In genomic region chr10:95289003-95289920, GRCh38 we compare ENCODE assay signal across 8 cellular contexts. TPM values are rescaled to one million over a fixed set of nuclear protein-coding genes. Genes with fewer than 3 reads are reported as not detected.
DNase-seq lines count a peak whose midpoint lies in the region; ATAC-seq, FAIRE-seq and TF ChIP-seq lines count a peak whose summit lies in the region.

No MANE protein-coding gene starts in this region.

- peak; percentile 58 for FAIRE-seq in HepG2 (lab: Jason Lieb, UNC)

- peaks cover 18% of the 10 kb centered on the region for H3K4me1 Mint-ChIP-seq in MCF 10A (ENCODE audit: insufficient read depth, unreplicated experiment)

- no peaks in the 10 kb centered on the region for H3K9me3 Mint-ChIP-seq in MCF 10A (ENCODE audit: unreplicated experiment)

- H3K79me2 ChIP-seq in HepG2 (ENCODE audit: insufficient read depth, low read length) = peaks cover 63% of the 10 kb centered on the region

- H3K9ac ChIP-seq in HepG2 (ENCODE audit: insufficient read depth, low read depth, low read length) = peak overlapping the region; percentile 96

- H3K27ac ChIP-seq in HepG2 (ENCODE audit: extremely low read length, insufficient read depth, low read length) = peak overlapping the region; percentile 83
- peak overlapping the region; percentile 94 for H3K27ac ChIP-seq in vagina

- no peak for TF ChIP-seq RAD21 in HepG2 (CRISPR knock-in tag; IDR thresholded peaks at IDR 0.05)

- 7% methylated on average over 11 of the region's 12 CpGs for WGBS in HepG2 (ENCODE audit: low lambda C conversion rate)

- H3K4me3 ChIP-seq in GM12865 (ENCODE audit: low read depth, low read length) (peak overlapping the region; percentile 98), HepG2 (replicated peaks in 1 of 3; ENCODE audit: insufficient read depth in 1 of 3, low read depth in 2 of 3, low read length in 3 of 3) (peak overlapping the region; percentile 77 to 89 (median 88)), vagina (peak overlapping the region; percentile 78 to 89)

- TF ChIP-seq CTCF in GM12865 (IDR thresholded peaks at IDR 0.05; ENCODE audit: insufficient read depth, low read depth, low read length, missing control alignments) (peak; percentile 42), MCF 10A (IDR thresholded peaks at IDR 0.05; ENCODE audit: unreplicated experiment) (no peak), HepG2 (CRISPR knock-in tag; IDR thresholded peaks at IDR 0.05) (peak; percentile 65), vagina (IDR thresholded peaks at IDR 0.05) (no peak)

- peak; percentile 58 for DNase-seq in GM12865 (ENCODE audit: low read depth)
- peak; percentile 17 for DNase-seq in NCI-H2081 treated with DMSO at 0.1 percent for 48 hours (lab: John Stamatoyannopoulos, UW)
- DNase-seq in MCF 10A (ENCODE audit: unreplicated experiment) = peak; percentile 49
- DNase-seq in HepG2 (ENCODE audit: low spot score) = no peak
- peak in 1 of 2 donors; percentile 87 for DNase-seq in vagina (ENCODE audit: extremely low spot score in 2 of 2)
- no peak for DNase-seq in T-helper 9 cell
- no peak for DNase-seq in globus pallidus (ENCODE audit: low spot score)
- no peak for DNase-seq in NCI-H2196 treated with DMSO at 0.1 percent for 48 hours (lab: John Stamatoyannopoulos, UW; ENCODE audit: unreplicated experiment)

- peak; percentile 61 for ATAC-seq in HepG2

- TF ChIP-seq EP300 in HepG2 (IDR thresholded peaks at IDR 0.05; ENCODE audit: low read depth in 2 of 2, low read length in 2 of 2) (no peak), HepG2 (CRISPR knock-in tag; IDR thresholded peaks at IDR 0.05; ENCODE audit: borderline replicate concordance) (no peak)

- in situ Hi-C loops in HepG2 (cut with HindIII; ENCODE audit: extremely low pct_ligation_motif_present, low pct_unique_long_range_greater_than_20kb) = loop anchor here (5.0 kb wide), 1 partner anchor 73 kb away; no protein-coding TSS in a partner anchor

- no peaks in the 10 kb centered on the region for H3K36me3 Mint-ChIP-seq in MCF 10A (ENCODE audit: insufficient read depth, unreplicated experiment)

- no peaks in the 10 kb centered on the region for H3K9me3 ChIP-seq in HepG2 (ENCODE audit: low read length)
- H3K9me3 ChIP-seq in vagina = no peaks in the 10 kb centered on the region

- peak overlapping the region; percentile 46 for H3K27ac Mint-ChIP-seq in MCF 10A (ENCODE audit: low read depth, unreplicated experiment)

- H3K4me2 ChIP-seq in HepG2 (ENCODE audit: low read depth, low read length) = peak overlapping the region; percentile 82

- H3K4me1 ChIP-seq in HepG2 (ENCODE audit: insufficient read depth, low read length) (peaks cover 61% of the 10 kb centered on the region), vagina (peaks cover 60% of the 10 kb centered on the region)

- no TSS peak for BruUV-seq in MCF 10A (replicated peaks; lab: Mats Ljungman, UMichigan)
- no TSS peak for BruUV-seq in HepG2 (replicated peaks; lab: Mats Ljungman, UMichigan)

- peaks cover 7% of the 10 kb centered on the region; the same call in 1 of the 2 replicates for H4K20me1 ChIP-seq in HepG2 (ENCODE audit: insufficient read depth, low read length)

- H3K27me3 Mint-ChIP-seq in MCF 10A (ENCODE audit: insufficient read depth, unreplicated experiment) = no peaks in the 10 kb centered on the region

- POLR2A ChIA-PET in MCF 10A (lab: Yijun Ruan, JAX) (interaction anchor here (0.6 to 2.9 kb wide), 11 partner anchors 10 to 554 kb away, joined by 3 to 49 read pairs (median 4); no protein-coding TSS in a partner anchor), HepG2 (lab: Yijun Ruan, JAX) (interaction anchor here (0.9 to 4.7 kb wide), 3 partner anchors 10 to 58 kb away, joined by 3 to 41 read pairs (median 7); no protein-coding TSS in a partner anchor)

- H2AFZ ChIP-seq in HepG2 (ENCODE audit: low read length) = no peak overlapping the region

- TF ChIP-seq POLR2A in HepG2 (IDR thresholded peaks at IDR 0.05; ENCODE audit: insufficient read depth in 1 of 2, low read depth in 2 of 2, low read length in 2 of 2) (peak in 1 of 2 experiments; percentile 36; a peak in 1 of 4 replicates), vagina (IDR thresholded peaks at IDR 0.05) (no peak)

- H3K27me3 ChIP-seq in HepG2 (ENCODE audit: control insufficient read depth in 1 of 2, insufficient read depth in 2 of 2, low read length in 2 of 2) (no peaks in the 10 kb centered on the region), vagina (no peaks in the 10 kb centered on the region)

- CTCF ChIA-PET in MCF 10A (lab: Yijun Ruan, JAX) = interaction anchor here (0.5 to 2.7 kb wide), 13 partner anchors 11 to 75 kb away, joined by 3 to 31 read pairs (median 4); no protein-coding TSS in a partner anchor
- CTCF ChIA-PET in HepG2 (lab: Yijun Ruan, JAX; ENCODE audit: low intra/inter-chr PET ratio, low total read pairs) = interaction anchor here (2.3 kb wide), 1 partner anchor 43 kb away, joined by 10 read pairs; no protein-coding TSS in a partner anchor

- intact Hi-C loops in MCF 10A (cut with micrococcal nuclease) (no loop called here), HepG2 (cut with micrococcal nuclease; ENCODE audit: unreplicated experiment) (loop anchor here (1.0 to 5.0 kb wide), 2 partner anchors 43 to 74 kb away; no protein-coding TSS in a partner anchor), vagina (cut with DNase I) (no loop called here)

- peak overlapping the region; percentile 87 for H3K4me3 Mint-ChIP-seq in MCF 10A (ENCODE audit: unreplicated experiment)

- H3K36me3 ChIP-seq in HepG2 (replicated peaks in 1 of 2; ENCODE audit: control insufficient read depth in 1 of 2, insufficient read depth in 2 of 2, low read length in 2 of 2) = peaks cover 2 to 7% of the 10 kb centered on the region in 2 experiments; a peak in 2 of 5 replicates
- H3K36me3 ChIP-seq in vagina = no peaks in the 10 kb centered on the region

TF ChIP-seq in HepG2, 621 proteins besides CTCF, POLR2A, EP300 and RAD21 (continues in another document):
- TF ChIP-seq GMEB2 (CRISPR knock-in tag; IDR thresholded peaks at IDR 0.05; ENCODE audit: low read depth) = no peak
- peak; percentile 6 for TF ChIP-seq XRCC5 (optimal IDR thresholded peaks at IDR 0.05; ENCODE audit: low read length)
- no peak for TF ChIP-seq ARNT (IDR thresholded peaks at IDR 0.05)
- peak; percentile 79; the same call in 1 of the 2 replicates for TF ChIP-seq KAT7 (CRISPR knock-in tag; IDR thresholded peaks at IDR 0.05; ENCODE audit: borderline replicate concordance)
- TF ChIP-seq SMARCC2 (IDR thresholded peaks at IDR 0.05) = no peak
- 0 out of 2 replicates have a peak, but pooled peaks have one; percentile 42 for TF ChIP-seq ARID2 (CRISPR knock-in tag; IDR thresholded peaks at IDR 0.05; ENCODE audit: borderline replicate concordance)
- no peak for TF ChIP-seq SOX6 (IDR thresholded peaks at IDR 0.05)
- TF ChIP-seq SOX6 (CRISPR knock-in tag; IDR thresholded peaks at IDR 0.05) = peak; percentile 36; the same call in 1 of the 2 replicates

RNA-seq across cellular contexts. Expression of gene PDLIM1, which starts 1.5 kb away (rescaled TPM):
- 74.6 and 98.1 TPM in 2 replicates for total RNA-seq in MCF 10A (2022)
- total RNA-seq in HepG2 (2016; rRNA removed; fragmentation: Illumina TruSeq; extraction: Trizol) = 123 and 183 TPM in 2 replicates
- 60.3 and 60.8 TPM in 2 replicates for total RNA-seq in HepG2 (2016; cell fraction: cytosol; rRNA removed; fragmentation: Illumina TruSeq; extraction: Trizol; ENCODE audit: low read depth)
- total RNA-seq in HepG2 (2016; cell fraction: insoluble cytoplasmic fraction; rRNA removed; fragmentation: Illumina TruSeq; extraction: Trizol) = 116 and 166 TPM in 2 replicates
- 123 and 134 TPM in 2 replicates for total RNA-seq in HepG2 (2016; cell fraction: membrane; rRNA removed; fragmentation: Illumina TruSeq; extraction: Trizol)
- 78.1 and 97.1 TPM in 2 replicates for total RNA-seq in HepG2 (2016; cell fraction: nucleus; rRNA removed; fragmentation: Illumina TruSeq; extraction: Trizol)
- 109 and 119 TPM in 2 replicates for polyA plus RNA-seq in HepG2 (2011; rRNA removed)
- polyA plus RNA-seq in HepG2 (2011; cell fraction: cytosol; rRNA removed) = 149 and 160 TPM in 2 replicates
- 55.5 and 63.7 TPM in 2 replicates for polyA plus RNA-seq in HepG2 (2011; cell fraction: nucleus; rRNA removed)
- 173 and 180 TPM in 2 replicates for polyA plus RNA-seq in HepG2 (2012)
- polyA plus RNA-seq in HepG2 (2016; cell fraction: cytosol; fragmentation: Illumina TruSeq; extraction: Trizol; ENCODE audit: low read depth) = 184 TPM in 2 replicates
- 383 and 451 TPM in 2 replicates for polyA plus RNA-seq in HepG2 (2016; cell fraction: insoluble cytoplasmic fraction; fragmentation: Illumina TruSeq; extraction: Trizol; ENCODE audit: low read depth)
- 281 and 307 TPM in 2 replicates for polyA plus RNA-seq in HepG2 (2016; cell fraction: membrane; fragmentation: Illumina TruSeq; extraction: Trizol; ENCODE audit: low read depth)
- 213 and 214 TPM in 2 replicates for polyA plus RNA-seq in HepG2 (2016; cell fraction: nucleus; fragmentation: Illumina TruSeq; extraction: Trizol; ENCODE audit: insufficient read depth, low read depth)
- polyA minus RNA-seq in HepG2 (2011; rRNA and poly(A)+ RNA removed; ENCODE audit: low replicate concordance) = 16.6 and 146 TPM in 2 replicates
- 132 and 136 TPM in 2 replicates for polyA minus RNA-seq in HepG2 (2011; cell fraction: cytosol; rRNA and poly(A)+ RNA removed)
- polyA minus RNA-seq in HepG2 (2011; cell fraction: nucleus; rRNA and poly(A)+ RNA removed) = 53.7 and 70.4 TPM in 2 replicates
- total RNA-seq in vagina = 181 TPM

Comparison
In these comparisons a context has a peak if more than half of its experiments do, and no peak if none do; other contexts are left out.
1. DNase-seq: peak in GM12865 (single experiment), NCI-H2081 treated with DMSO at 0.1 percent for 48 hours (single experiment) and MCF 10A (single experiment); none in HepG2 (single experiment), T-helper 9 cell (single experiment), globus pallidus (single experiment) and NCI-H2196 treated with DMSO at 0.1 percent for 48 hours (single experiment).
2. CTCF ChIP-seq: peak in GM12865 (single experiment) and HepG2 (single experiment); none in MCF 10A (single experiment) and vagina (0 of 3).
3. Peak in every context shown above with its lines, with median percentiles within 50 percentile points of each other: H3K4me3 ChIP-seq.